In the genomic region with DNA sequence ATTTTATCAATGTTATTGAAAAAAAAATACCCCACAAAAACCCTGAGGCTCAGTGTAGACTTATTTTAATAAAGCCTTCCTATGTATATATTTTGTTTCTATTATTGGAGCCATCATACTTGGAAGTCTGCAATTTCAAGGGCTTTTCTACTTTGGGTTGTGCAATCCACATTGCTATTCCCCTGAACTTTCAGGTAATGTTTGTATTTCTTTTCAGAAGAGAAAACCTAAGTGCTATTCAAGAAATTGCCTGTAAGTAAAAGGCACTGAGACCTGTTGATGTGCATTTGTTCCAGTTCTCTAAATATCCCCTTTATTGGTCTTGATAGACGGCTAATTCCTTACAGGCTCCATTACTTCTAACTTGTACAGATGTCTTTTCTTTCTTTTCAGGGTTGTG, we compare ENCODE assay signal across 8 cellular contexts.
"Had no signal": no experiment of that assay in that cellular context is flagged by ENCODE, and none has a peak within 500 bp of the region (broad histone marks: within the 10 kb centered on the region; RNA-seq: fewer than 3 reads in every experiment).

No MANE protein-coding gene starts in this region.

- H3K36me3 ChIP-seq: HAP-1 had no signal

- H3K4me1 ChIP-seq: HAP-1 had no signal

- H3K27ac ChIP-seq: GM23248 had no signal

- H3K9me3 ChIP-seq: HAP-1 had no signal

- ATAC-seq: HCT116, K562 had no signal

- H3K4me3 ChIP-seq: GM23248, HAP-1, K562 had no signal

- DNase-seq: GM23248, GOT3, H7, HFFc6, IMR-90 had no signal

- H3K4me3 Mint-ChIP-seq: HFFc6 had no signal

- H3K27ac Mint-ChIP-seq: HFFc6 had no signal
